ENCODE assay signal across 6 cellular contexts in the genomic region with DNA sequence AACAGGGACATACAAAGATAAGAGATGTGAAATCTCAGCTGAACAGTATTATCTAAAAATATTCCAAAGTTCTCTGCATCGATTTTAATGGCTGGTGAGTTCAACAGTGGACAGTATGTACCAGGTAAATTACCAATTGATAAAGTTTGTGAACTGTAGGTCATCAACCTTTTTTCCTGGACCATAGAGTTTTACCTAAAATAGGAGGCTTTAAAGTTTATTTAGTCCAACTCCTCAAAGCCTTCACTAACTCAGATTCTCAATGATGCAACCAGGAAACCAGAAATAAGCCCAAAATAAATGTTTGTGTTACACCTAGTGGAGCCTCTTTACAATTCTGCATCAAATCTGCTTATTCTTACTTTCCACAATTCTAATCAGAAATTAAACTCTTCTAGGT.
"Had no signal": no experiment of that assay in that cellular context is flagged by ENCODE, and none has a peak within 500 bp of the region (broad histone marks: within the 10 kb centered on the region; RNA-seq: fewer than 3 reads in every experiment).

No MANE protein-coding gene starts in this region.

- H3K27ac ChIP-seq: HL-60 had no signal

- DNase-seq: IMR-90, KBM-7 had no signal

- H3K4me3 Mint-ChIP-seq: IgD-negative memory B cell had no signal

- FAIRE-seq: HTR-8/SVneo, K562 had no signal

- ATAC-seq: K562 had no signal

- H3K27me3 Mint-ChIP-seq: IgD-negative memory B cell had no signal

- H3K27ac Mint-ChIP-seq: IgD-negative memory B cell had no signal

- H3K4me3 ChIP-seq: K562 had no signal
